In the genomic region with DNA sequence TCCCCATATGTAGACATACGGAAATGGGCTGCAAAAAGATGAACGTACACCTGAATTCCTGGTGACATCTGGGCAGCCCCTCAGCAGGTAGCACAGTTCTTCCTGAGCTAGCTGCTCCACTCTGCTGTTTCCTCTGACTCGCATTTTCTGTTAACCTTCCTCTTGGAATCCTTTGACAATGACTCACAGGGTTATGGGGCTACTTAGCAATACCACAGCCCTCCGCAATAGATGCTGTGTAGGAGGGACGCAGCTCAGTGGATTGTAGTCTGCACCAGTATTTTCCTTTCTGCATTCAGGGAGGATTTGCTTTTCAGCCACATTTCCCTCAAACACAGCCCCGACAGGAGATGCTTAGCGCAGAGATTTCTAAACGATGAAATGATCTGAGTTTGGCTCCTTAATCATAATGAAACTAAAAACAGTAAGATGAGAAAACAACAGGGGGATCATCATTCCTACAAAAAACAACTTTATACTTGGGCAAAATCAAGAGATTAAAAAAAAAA, we compare ENCODE assay signal across 8 cellular contexts. TPM values are rescaled to one million over a fixed set of nuclear protein-coding genes. Genes with fewer than 3 reads are reported as not detected.
DNase-seq lines count a peak whose midpoint lies in the region; ATAC-seq and TF ChIP-seq lines count a peak whose summit lies in the region.

No MANE protein-coding gene starts in this region.

- no peak overlapping the region for H3K27ac ChIP-seq in mesendoderm (ENCODE audit: low read depth, low read length)
- no peak overlapping the region for H3K27ac ChIP-seq in thoracic aorta

- no peak overlapping the region for H2BK15ac ChIP-seq in mesendoderm (replicated peaks; ENCODE audit: low read depth)

- CTCF ChIA-PET in T-cell (lab: Charles Lee) = interaction anchor here (0.6 to 2.3 kb wide), 8 partner anchors 10 to 344 kb away, joined by 3 to 16 read pairs (median 6); no protein-coding TSS in a partner anchor

- H3K4me1 Mint-ChIP-seq in T-cell = peaks cover 87 to 95% (median 89%) of the 10 kb centered on the region in 3 donors
- peaks cover 27% of the 10 kb centered on the region for H3K4me1 Mint-ChIP-seq in dendritic cell treated with granulocyte-macrophage colony-stimulating factor and Interleukin-4, amounts not matched to agents 40 ng/mL and 50 ng/mL, for 4 days (ENCODE audit: low read depth)

- no peak overlapping the region for H3K9ac ChIP-seq in mesendoderm (ENCODE audit: low read length)

- H3K4me3 ChIP-seq in mesendoderm (ENCODE audit: low read length) (no peak overlapping the region), thoracic aorta (peak overlapping the region; percentile 54)

- DNase-seq in AG08395 (ENCODE audit: low spot score) (peak; percentile 92), T-cell (peak in 5 of 34 experiments; percentile 18 to 31 (median 26)), mesendoderm (peak; percentile 96), thoracic aorta (ENCODE audit: low spot score) (no peak), COR-L47 (lab: John Stamatoyannopoulos, UW) (no peak)

- H3K56ac ChIP-seq in mesendoderm (ENCODE audit: low read length) = no peak overlapping the region

- H3K79me1 ChIP-seq in mesendoderm (ENCODE audit: low read length) = no peaks in the 10 kb centered on the region

- H3K23ac ChIP-seq in mesendoderm (ENCODE audit: low read length) = no peak overlapping the region

- H3K36me3 ChIP-seq in mesendoderm (ENCODE audit: control insufficient read depth, insufficient read depth, low read length) (no peaks in the 10 kb centered on the region), thoracic aorta (no peaks in the 10 kb centered on the region)

- peak; percentile 20 for ATAC-seq in GM19328 (IDR thresholded peaks at IDR 0.05; ENCODE audit: unreplicated experiment)
- peak; percentile 21 for ATAC-seq in HG03432 (IDR thresholded peaks at IDR 0.05; ENCODE audit: unreplicated experiment)
- ATAC-seq in T-cell (replicated peaks in 1 of 4) = peak; percentile 31 to 49 (median 40)
- peak; percentile 64 for ATAC-seq in thoracic aorta (ENCODE audit: insufficient number of reproducible peaks, low FRiP score, low read depth)

- H3K4me3 Mint-ChIP-seq in T-cell = peak overlapping the region; percentile 78 to 90 (median 84)
- peak overlapping the region; percentile 57 for H3K4me3 Mint-ChIP-seq in dendritic cell treated with granulocyte-macrophage colony-stimulating factor and Interleukin-4, amounts not matched to agents 40 ng/mL and 50 ng/mL, for 4 days

- H3K27me3 ChIP-seq in mesendoderm (ENCODE audit: insufficient read depth, low read length, poor library complexity) (no peaks in the 10 kb centered on the region), thoracic aorta (replicated peaks; ENCODE audit: insufficient read depth) (no peaks in the 10 kb centered on the region)

- H3K4me2 ChIP-seq in mesendoderm (ENCODE audit: low read length) = no peak overlapping the region

- H4K8ac ChIP-seq in mesendoderm (ENCODE audit: low read depth, low read length) = no peak overlapping the region

- H4K5ac ChIP-seq in mesendoderm (ENCODE audit: low read length) = no peak overlapping the region

- POLR2A ChIA-PET in T-cell (lab: Charles Lee) = interaction anchor here (0.6 to 2.1 kb wide), 11 partner anchors 9 to 186 kb away, joined by 3 to 10 read pairs (median 4); no protein-coding TSS in a partner anchor

- no peak overlapping the region for H3K18ac ChIP-seq in mesendoderm (ENCODE audit: low read length)

- no peaks in the 10 kb centered on the region for H3K4me1 ChIP-seq in mesendoderm (ENCODE audit: control insufficient read depth, low read depth, low read length)
- peaks cover 14 to 22% of the 10 kb centered on the region in 2 donors for H3K4me1 ChIP-seq in thoracic aorta (ENCODE audit: control insufficient read depth in 1 of 2, low read depth in 2 of 2)

- H3K27me3 Mint-ChIP-seq in T-cell = no peaks in the 10 kb centered on the region
- peaks cover 10% of the 10 kb centered on the region for H3K27me3 Mint-ChIP-seq in dendritic cell treated with granulocyte-macrophage colony-stimulating factor and Interleukin-4, amounts not matched to agents 40 ng/mL and 50 ng/mL, for 4 days

- intact Hi-C loops in dendritic cell treated with granulocyte-macrophage colony-stimulating factor and Interleukin-4, amounts not matched to agents 40 ng/mL and 50 ng/mL, for 4 days (cut with micrococcal nuclease) = no loop called here

- H3K4ac ChIP-seq in mesendoderm (ENCODE audit: low read depth, low read length) = no peak overlapping the region

- no peak for TF ChIP-seq CTCF in thoracic aorta (IDR thresholded peaks at IDR 0.05)

- H3K36me3 Mint-ChIP-seq in T-cell = peaks cover 18% of the 10 kb centered on the region
- no peaks in the 10 kb centered on the region for H3K36me3 Mint-ChIP-seq in dendritic cell treated with granulocyte-macrophage colony-stimulating factor and Interleukin-4, amounts not matched to agents 40 ng/mL and 50 ng/mL, for 4 days (ENCODE audit: low read depth)

- H2BK5ac ChIP-seq in mesendoderm (ENCODE audit: low read length) = no peak overlapping the region

- no peaks in the 10 kb centered on the region for H3K79me2 ChIP-seq in mesendoderm (ENCODE audit: control insufficient read depth, insufficient read depth, low read length)

- no peak overlapping the region for H2BK120ac ChIP-seq in mesendoderm (ENCODE audit: low read depth, low read length)

- no CpG with 5 or more reads among the region's 8 CpGs for WGBS in mesendoderm (ENCODE audit: extremely low coverage, insufficient coverage, low lambda C conversion rate)

- H3K27ac Mint-ChIP-seq in T-cell = peak overlapping the region; percentile 94 to 98
- peak overlapping the region; percentile 25 for H3K27ac Mint-ChIP-seq in dendritic cell treated with granulocyte-macrophage colony-stimulating factor and Interleukin-4, amounts not matched to agents 40 ng/mL and 50 ng/mL, for 4 days

- no peak overlapping the region for H2AK5ac ChIP-seq in mesendoderm (ENCODE audit: low read length)

- H3K9me3 Mint-ChIP-seq in T-cell = peaks cover 0 to 4% (median 3%) of the 10 kb centered on the region in 3 donors
- H3K9me3 Mint-ChIP-seq in dendritic cell treated with granulocyte-macrophage colony-stimulating factor and Interleukin-4, amounts not matched to agents 40 ng/mL and 50 ng/mL, for 4 days = no peaks in the 10 kb centered on the region

- H3K9me3 ChIP-seq in thoracic aorta = no peaks in the 10 kb centered on the region

RNA-seq across cellular contexts. Expression of a gene that starts 12.4 kb away (rescaled TPM):
- total RNA-seq in T-cell (100 to 1,000 TPM in 2 of 5 donors, 10 to 100 TPM in 3; 81.9 to 196 (median 96.7) TPM), thoracic aorta (10 to 100 TPM in 1 of 2 donors, 1 to 10 TPM in 1; 6.1 to 17.8 TPM)
- polyA plus RNA-seq in mesendoderm (2013, experiment 1 of 2) = 1.8 TPM
- 2.1 TPM for polyA plus RNA-seq in mesendoderm (2013, experiment 2 of 2)

Comparison
In these comparisons a context has a peak if more than half of its experiments do, and no peak if none do; other contexts are left out.
1. DNase-seq: peak in AG08395 (single experiment) and mesendoderm (single experiment); none in thoracic aorta (single experiment) and COR-L47 (single experiment).
2. RNA of a gene that starts 12.4 kb away (total RNA-seq): 81.9 to 196 TPM in T-cell; 6.1 to 17.8 TPM in thoracic aorta; every median in the first group is over 4 times any median in the second.
3. Peak in every context shown above with its lines, with median percentiles within 50 percentile points of each other: ATAC-seq.